In the genomic region with DNA sequence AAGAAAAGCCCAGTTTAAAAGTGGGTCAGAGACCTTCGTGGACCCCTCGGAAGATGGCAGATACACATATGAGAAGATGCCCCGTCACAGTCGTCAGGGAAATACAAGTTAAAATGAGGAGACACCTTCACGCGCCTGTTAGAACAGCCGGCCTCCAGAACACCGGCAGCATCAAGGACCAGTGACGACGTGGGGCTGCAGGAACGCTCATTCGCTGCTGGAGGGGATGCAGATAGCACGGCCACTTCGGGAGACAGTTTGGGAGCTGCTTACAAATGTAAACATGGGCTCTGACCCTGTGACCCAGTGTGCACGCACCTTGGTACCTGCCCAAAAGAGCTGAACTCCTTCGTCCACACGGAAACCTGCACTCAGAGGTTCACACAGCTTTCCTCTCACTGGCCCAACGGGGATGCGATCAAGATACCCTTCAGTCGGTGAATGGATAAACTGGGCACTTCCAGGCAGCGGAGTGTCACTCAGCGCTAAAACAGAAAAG, we compare ENCODE assay signal across 15 cellular contexts.
"Had no signal": no experiment of that assay in that cellular context is flagged by ENCODE, and none has a peak within 500 bp of the region (broad histone marks: within the 10 kb centered on the region; RNA-seq: fewer than 3 reads in every experiment).

No MANE protein-coding gene starts in this region.

- H3K36me3 ChIP-seq: cardiac muscle cell, esophagus squamous epithelium, suprapubic skin, WERI-Rb-1 had no signal

- H3K27ac ChIP-seq: cardiac muscle cell, esophagus squamous epithelium, suprapubic skin, WERI-Rb-1 had no signal

- H3K9me3 Mint-ChIP-seq: activated CD4-positive, alpha-beta memory T cell treated with anti-CD3 and anti-CD28 coated beads for 36 hours; stimulated activated naive CD8-positive, alpha-beta T cell treated with anti-CD3 and anti-CD28 coated beads, Interleukin-15, Interleukin-2, amounts not matched to agents 100 ng/mL and 50 ng/mL, for 24 hours; type B pancreatic cell had no signal

- H3K4me3 Mint-ChIP-seq: activated CD4-positive, alpha-beta memory T cell treated with anti-CD3 and anti-CD28 coated beads for 36 hours; activated CD4-positive, alpha-beta T cell treated with anti-CD3 and anti-CD28 coated beads for 36 hours; activated CD8-positive, alpha-beta memory T cell treated with anti-CD3 and anti-CD28 coated beads, Interleukin-2, amount 10 ng/mL, durations not matched to agents 7 days and 5 days; immature natural killer cell; stimulated activated naive CD8-positive, alpha-beta T cell treated with anti-CD3 and anti-CD28 coated beads, Interleukin-15, Interleukin-2, amounts not matched to agents 100 ng/mL and 50 ng/mL, for 24 hours; type B pancreatic cell had no signal

- H3K27ac Mint-ChIP-seq: activated CD4-positive, alpha-beta memory T cell treated with anti-CD3 and anti-CD28 coated beads for 36 hours; activated CD4-positive, alpha-beta T cell treated with anti-CD3 and anti-CD28 coated beads for 36 hours; activated CD8-positive, alpha-beta memory T cell treated with anti-CD3 and anti-CD28 coated beads, Interleukin-2, amount 10 ng/mL, durations not matched to agents 7 days and 5 days; activated T-helper 2 cell treated with anti-CD3 and anti-CD28 coated beads, Interferon-gamma antibody, Interleukin-2, Interleukin-4, amounts not matched to agents 10 μg/mL and 5 μg/mL and 100 μg/mL, durations not matched to agents 14 hours and 24 hours and 36 hours; stimulated activated naive CD8-positive, alpha-beta T cell treated with anti-CD3 and anti-CD28 coated beads, Interleukin-15, Interleukin-2, amounts not matched to agents 100 ng/mL and 50 ng/mL, for 24 hours; type B pancreatic cell had no signal

- H3K27me3 ChIP-seq: cardiac muscle cell had no signal

- ATAC-seq: activated CD4-positive, alpha-beta T cell treated with anti-CD3 and anti-CD28 coated beads for 36 hours; activated CD8-positive, alpha-beta memory T cell treated with anti-CD3 and anti-CD28 coated beads, Interleukin-2, amount 10 ng/mL, durations not matched to agents 7 days and 5 days had no signal

- H3K4me1 Mint-ChIP-seq: activated CD4-positive, alpha-beta T cell treated with anti-CD3 and anti-CD28 coated beads for 36 hours; activated CD8-positive, alpha-beta memory T cell treated with anti-CD3 and anti-CD28 coated beads, Interleukin-2, amount 10 ng/mL, durations not matched to agents 7 days and 5 days; immature natural killer cell had no signal

- H3K36me3 Mint-ChIP-seq: activated CD4-positive, alpha-beta memory T cell treated with anti-CD3 and anti-CD28 coated beads for 36 hours; immature natural killer cell; type B pancreatic cell had no signal

- H3K4me3 ChIP-seq: cardiac muscle cell, esophagus squamous epithelium, suprapubic skin had no signal

- DNase-seq: activated CD4-positive, alpha-beta memory T cell treated with anti-CD3 and anti-CD28 coated beads for 36 hours; activated CD4-positive, alpha-beta T cell treated with anti-CD3 and anti-CD28 coated beads for 36 hours; activated CD8-positive, alpha-beta memory T cell treated with anti-CD3 and anti-CD28 coated beads, Interleukin-2, amount 10 ng/mL, durations not matched to agents 7 days and 5 days; activated naive CD4-positive, alpha-beta T cell treated with anti-CD3 and anti-CD28 coated beads, Interleukin-2, amount 50 U/mL, for 16 hours; activated T-cell treated with anti-CD3 and anti-CD28 coated beads, Interleukin-2, amount 50 U/mL, for 1 hour; esophagus squamous epithelium; immature natural killer cell; SIG-M5; stimulated activated CD4-positive, alpha-beta T cell treated with anti-CD3 and anti-CD28 coated beads, Interleukin-4, amount 100 ng/mL, for 4 hours; WERI-Rb-1 had no signal
